Comparison of ENCODE assay signal across 7 cellular contexts in the genomic region with DNA sequence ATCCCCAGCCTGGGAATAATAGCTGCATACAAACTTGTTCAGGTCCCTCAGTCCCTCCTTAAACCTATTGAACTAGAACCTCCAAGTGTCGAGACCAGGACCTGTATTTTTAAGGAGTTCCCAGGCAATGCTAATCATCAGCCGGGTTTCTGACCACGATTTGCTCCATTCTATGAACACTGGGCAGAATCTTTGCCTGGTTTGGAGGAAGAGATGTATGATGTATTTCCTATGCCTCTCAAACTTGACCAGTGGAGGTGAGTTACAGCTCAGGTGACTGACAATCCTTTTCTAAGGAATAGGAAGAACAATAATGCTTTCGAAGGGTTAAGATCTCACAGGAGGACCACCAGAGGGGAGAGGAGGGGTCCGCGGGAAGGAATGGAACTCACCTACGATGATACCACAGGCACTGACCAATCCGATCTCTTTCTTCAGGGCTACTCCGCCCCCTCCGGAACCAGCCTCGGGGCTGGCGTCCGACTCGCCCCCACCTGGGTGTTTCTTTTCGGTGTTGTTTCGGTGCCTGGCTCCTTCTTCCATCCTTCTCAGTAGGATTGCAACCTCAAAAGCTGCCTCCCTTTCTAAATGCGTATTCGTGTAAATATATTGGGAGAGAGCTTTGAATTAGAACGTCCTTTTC. TPM values are rescaled to one million over a fixed set of nuclear protein-coding genes. Genes with fewer than 3 reads are reported as not detected.
DNase-seq lines count a peak whose midpoint lies in the region; ATAC-seq and TF ChIP-seq lines count a peak whose summit lies in the region.

No MANE protein-coding gene starts in this region.

- H3K4me3 Mint-ChIP-seq in effector memory CD8-positive, alpha-beta T cell, result no peak overlapping the region

- no peaks in the 10 kb centered on the region for H3K4me1 Mint-ChIP-seq in effector memory CD8-positive, alpha-beta T cell (ENCODE audit: low read depth in 2 of 2)

- ATAC-seq in effector memory CD8-positive, alpha-beta T cell (replicated peaks), result peak; percentile 66
- ATAC-seq in stimulated activated naive CD8-positive, alpha-beta T cell treated with anti-CD3 and anti-CD28 coated beads, Interleukin-15, Interleukin-2, amounts not matched to agents 100 U/mL and 50 U/mL, for 24 hours, result peak; percentile 80
- ATAC-seq in HG03432 (IDR thresholded peaks at IDR 0.05; ENCODE audit: unreplicated experiment), result no peak

- peaks cover 19% of the 10 kb centered on the region; the same call in 1 of the 2 replicates for H3K4me1 ChIP-seq in HUES6 (ENCODE audit: control insufficient read depth, insufficient read depth, low read length)
- no peaks in the 10 kb centered on the region for H3K4me1 ChIP-seq in mesodermal cell (ENCODE audit: control insufficient read depth, insufficient read depth, low read length, poor library complexity, severe bottlenecking)

- H3K27ac ChIP-seq in HUES6 (ENCODE audit: low read depth, low read length), result no peak overlapping the region
- H3K27ac ChIP-seq in VCaP, result peak overlapping the region; percentile 52
- no peak overlapping the region for H3K27ac ChIP-seq in mesodermal cell (ENCODE audit: low read depth, low read length, severe bottlenecking)

- H3K27ac Mint-ChIP-seq in effector memory CD8-positive, alpha-beta T cell, result no peak overlapping the region

- H3K27me3 Mint-ChIP-seq in effector memory CD8-positive, alpha-beta T cell, result peaks cover 0 to 10% of the 10 kb centered on the region in 2 donors

- in situ Hi-C loops in KBM-7 (cut with MboI; ENCODE audit: low pct_unique_long_range_greater_than_20kb, low sequenced_read_pairs), result no loop called here

- DNase-seq in effector memory CD8-positive, alpha-beta T cell, result peak in 2 of 3 experiments; percentile 9 to 14
- peak; percentile 51 for DNase-seq in stimulated activated naive CD8-positive, alpha-beta T cell treated with anti-CD3 and anti-CD28 coated beads, Interleukin-15, Interleukin-2, amounts not matched to agents 100 U/mL and 50 U/mL, for 24 hours
- no peak for DNase-seq in KBM-7

- peak overlapping the region; percentile 70 for H3K4me3 ChIP-seq in HUES6 (ENCODE audit: low read depth, low read length)
- peak overlapping the region; percentile 46 for H3K4me3 ChIP-seq in mesodermal cell (ENCODE audit: extremely low read depth, insufficient read depth, low read length, poor library complexity, severe bottlenecking)

- no peaks in the 10 kb centered on the region for H3K9me3 Mint-ChIP-seq in effector memory CD8-positive, alpha-beta T cell

- WGBS in mesodermal cell (ENCODE audit: insufficient coverage in 2 of 2), 2 experiments, result 0 to 1% methylated on average over 12 to 14 of the region's 19 CpGs

- H3K9ac ChIP-seq in HUES6 (ENCODE audit: low read length), result peak overlapping the region; percentile 11

- TF ChIP-seq CTCF in VCaP (conservative IDR thresholded peaks at IDR 0.05), result no peak

- H3K27me3 ChIP-seq in HUES6 (ENCODE audit: control insufficient read depth, insufficient read depth, low read length), result no peaks in the 10 kb centered on the region

- no peaks in the 10 kb centered on the region for H3K36me3 Mint-ChIP-seq in effector memory CD8-positive, alpha-beta T cell (ENCODE audit: insufficient read depth)

- H3K36me3 ChIP-seq in HUES6 (ENCODE audit: control insufficient read depth, insufficient read depth, low read length) (0 out of 2 replicates have a peak, but pooled peaks cover 1% of the 10 kb centered on the region), mesodermal cell (ENCODE audit: control insufficient read depth, insufficient read depth, low read length) (no peaks in the 10 kb centered on the region)

- H3K9me3 ChIP-seq in HUES6 (ENCODE audit: control insufficient read depth, insufficient read depth, low read depth, low read length), result no peaks in the 10 kb centered on the region
- H3K9me3 ChIP-seq in mesodermal cell (ENCODE audit: control insufficient read depth, low read length), result no peaks in the 10 kb centered on the region

RNA-seq across cellular contexts. Expression of a gene that starts 1.0 kb away (rescaled TPM):
- 36.1 TPM for polyA plus RNA-seq in mesodermal cell (2013, experiment 1 of 2)
- 31.8 TPM for polyA plus RNA-seq in mesodermal cell (2013, experiment 2 of 2)

RNA-seq across cellular contexts. Expression of a gene that starts 55.2 kb away (rescaled TPM):
- polyA plus RNA-seq in mesodermal cell (2013, experiment 1 of 2), result not detected
- not detected for polyA plus RNA-seq in mesodermal cell (2013, experiment 2 of 2)
